Comparison of ENCODE assay signal across 8 cellular contexts in genomic region chr5:138274189-138274853, GRCh38. TPM values are rescaled to one million over a fixed set of nuclear protein-coding genes. Genes with fewer than 3 reads are reported as not detected.
DNase-seq lines count a peak whose midpoint lies in the region; ATAC-seq lines count a peak whose summit lies in the region.

A gene with protein sequence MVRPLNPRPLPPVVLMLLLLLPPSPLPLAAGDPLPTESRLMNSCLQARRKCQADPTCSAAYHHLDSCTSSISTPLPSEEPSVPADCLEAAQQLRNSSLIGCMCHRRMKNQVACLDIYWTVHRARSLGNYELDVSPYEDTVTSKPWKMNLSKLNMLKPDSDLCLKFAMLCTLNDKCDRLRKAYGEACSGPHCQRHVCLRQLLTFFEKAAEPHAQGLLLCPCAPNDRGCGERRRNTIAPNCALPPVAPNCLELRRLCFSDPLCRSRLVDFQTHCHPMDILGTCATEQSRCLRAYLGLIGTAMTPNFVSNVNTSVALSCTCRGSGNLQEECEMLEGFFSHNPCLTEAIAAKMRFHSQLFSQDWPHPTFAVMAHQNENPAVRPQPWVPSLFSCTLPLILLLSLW (minus strand): TSS chr5:138274621. CDS start chr5:138274424, 197 bp downstream.

- ATAC-seq in activated CD4-positive, alpha-beta T cell treated with anti-CD3 and anti-CD28 coated beads for 36 hours: peak; percentile 45
- ATAC-seq in activated naive CD4-positive, alpha-beta T cell treated with anti-CD3 and anti-CD28 coated beads, Interleukin-2, amount 50 U/mL, for 72 hours: peak; percentile 43 to 63
- no peak for ATAC-seq in GM18517 (IDR thresholded peaks at IDR 0.05; ENCODE audit: unreplicated experiment)
- no peak for ATAC-seq in HG03108 (IDR thresholded peaks at IDR 0.05; ENCODE audit: unreplicated experiment)

- H3K36me3 Mint-ChIP-seq in activated CD4-positive, alpha-beta T cell treated with anti-CD3 and anti-CD28 coated beads for 36 hours (ENCODE audit: low read depth): no peaks in the 10 kb centered on the region
- peaks cover 0 to 4% of the 10 kb centered on the region in 2 donors for H3K36me3 Mint-ChIP-seq in activated naive CD4-positive, alpha-beta T cell treated with anti-CD3 and anti-CD28 coated beads, Interleukin-2, amount 50 U/mL, for 72 hours
- no peaks in the 10 kb centered on the region for H3K36me3 Mint-ChIP-seq in stimulated activated naive CD8-positive, alpha-beta T cell treated with anti-CD3 and anti-CD28 coated beads, Interleukin-15, Interleukin-2, amounts not matched to agents 100 ng/mL and 50 ng/mL, for 24 hours (ENCODE audit: low read depth)

- no peaks in the 10 kb centered on the region for H3K9me3 Mint-ChIP-seq in activated CD4-positive, alpha-beta T cell treated with anti-CD3 and anti-CD28 coated beads for 36 hours (ENCODE audit: low read depth)
- no peaks in the 10 kb centered on the region for H3K9me3 Mint-ChIP-seq in activated naive CD4-positive, alpha-beta T cell treated with anti-CD3 and anti-CD28 coated beads, Interleukin-2, amount 50 U/mL, for 72 hours
- no peaks in the 10 kb centered on the region for H3K9me3 Mint-ChIP-seq in stimulated activated naive CD8-positive, alpha-beta T cell treated with anti-CD3 and anti-CD28 coated beads, Interleukin-15, Interleukin-2, amounts not matched to agents 100 ng/mL and 50 ng/mL, for 24 hours

- peak within 1 kb of the TSS; percentile 62 for H3K4me3 ChIP-seq in iPS-15b (ENCODE audit: low read depth, low read length)

- POLR2A ChIA-PET in activated CD4-positive, alpha-beta T cell treated with anti-CD3 and anti-CD28 coated beads for 36 hours (lab: Charles Lee): interaction anchor here (0.6 kb wide), 1 partner anchor 60 kb away, joined by 10 read pairs; no protein-coding TSS in a partner anchor

- H3K36me3 ChIP-seq in iPS-15b (ENCODE audit: control insufficient read depth, insufficient read depth, low read length): no peaks in the 10 kb centered on the region

- no peaks in the 10 kb centered on the region for H3K9me3 ChIP-seq in iPS-15b (ENCODE audit: control insufficient read depth, insufficient read depth, low read length)

- H3K4me1 Mint-ChIP-seq in activated CD4-positive, alpha-beta T cell treated with anti-CD3 and anti-CD28 coated beads for 36 hours: peaks cover 5% of the 10 kb centered on the region
- peaks cover 9% of the 10 kb centered on the region for H3K4me1 Mint-ChIP-seq in stimulated activated naive CD8-positive, alpha-beta T cell treated with anti-CD3 and anti-CD28 coated beads, Interleukin-15, Interleukin-2, amounts not matched to agents 100 ng/mL and 50 ng/mL, for 24 hours (ENCODE audit: low read depth)

- intact Hi-C loops in activated CD4-positive, alpha-beta T cell treated with anti-CD3 and anti-CD28 coated beads for 36 hours (cut with DNase I, micrococcal nuclease): no loop called here

- H3K27ac Mint-ChIP-seq in activated CD4-positive, alpha-beta T cell treated with anti-CD3 and anti-CD28 coated beads for 36 hours: no peak within 1 kb of the TSS
- no peak within 1 kb of the TSS for H3K27ac Mint-ChIP-seq in activated naive CD4-positive, alpha-beta T cell treated with anti-CD3 and anti-CD28 coated beads, Interleukin-2, amount 50 U/mL, for 72 hours
- H3K27ac Mint-ChIP-seq in stimulated activated naive CD8-positive, alpha-beta T cell treated with anti-CD3 and anti-CD28 coated beads, Interleukin-15, Interleukin-2, amounts not matched to agents 100 ng/mL and 50 ng/mL, for 24 hours: no peak within 1 kb of the TSS

- CTCF ChIA-PET in activated CD4-positive, alpha-beta T cell treated with anti-CD3 and anti-CD28 coated beads for 36 hours (lab: Charles Lee): interaction anchor here (0.8 kb wide), 1 partner anchor 78 kb away, joined by 4 read pairs; no protein-coding TSS in a partner anchor

- peak within 1 kb of the TSS; percentile 52 for H3K4me3 Mint-ChIP-seq in activated CD4-positive, alpha-beta T cell treated with anti-CD3 and anti-CD28 coated beads for 36 hours
- H3K4me3 Mint-ChIP-seq in stimulated activated naive CD8-positive, alpha-beta T cell treated with anti-CD3 and anti-CD28 coated beads, Interleukin-15, Interleukin-2, amounts not matched to agents 100 ng/mL and 50 ng/mL, for 24 hours: peak within 1 kb of the TSS; percentile 55

- H3K4me1 ChIP-seq in iPS-15b (ENCODE audit: control insufficient read depth, insufficient read depth, low read length): peaks cover 5% of the 10 kb centered on the region

- H3K27me3 ChIP-seq in iPS-15b (ENCODE audit: control insufficient read depth, insufficient read depth, low read length): peaks cover 33% of the 10 kb centered on the region

- peak; percentile 32 for DNase-seq in activated CD4-positive, alpha-beta T cell treated with anti-CD3 and anti-CD28 coated beads for 36 hours
- no peak for DNase-seq in activated CD4-positive, alpha-beta T cell treated with anti-CD3 and anti-CD28 coated beads, Interleukin-2, amount 50 U/mL, for 1 hour
- peak in 1 of 2 donors; percentile 6 for DNase-seq in activated naive CD4-positive, alpha-beta T cell treated with anti-CD3 and anti-CD28 coated beads, Interleukin-2, amount 50 U/mL, for 72 hours (ENCODE audit: low spot score in 2 of 2)
- DNase-seq in hippocampal formation (lab: John Stamatoyannopoulos, UW): no peak

- H3K9ac ChIP-seq in iPS-15b (ENCODE audit: low read depth, low read length): no peak within 1 kb of the TSS

- peaks cover 25% of the 10 kb centered on the region for H3K27me3 Mint-ChIP-seq in activated CD4-positive, alpha-beta T cell treated with anti-CD3 and anti-CD28 coated beads for 36 hours
- peaks cover 41% of the 10 kb centered on the region for H3K27me3 Mint-ChIP-seq in stimulated activated naive CD8-positive, alpha-beta T cell treated with anti-CD3 and anti-CD28 coated beads, Interleukin-15, Interleukin-2, amounts not matched to agents 100 ng/mL and 50 ng/mL, for 24 hours

RNA-seq across cellular contexts. Expression of the gene that starts here (rescaled TPM):
- under 1 TPM in 1 of 2 experiments, not detected in 1; 0.09 TPM for total RNA-seq in activated CD4-positive, alpha-beta T cell treated with anti-CD3 and anti-CD28 coated beads for 36 hours
- total RNA-seq in activated naive CD4-positive, alpha-beta T cell treated with anti-CD3 and anti-CD28 coated beads, Interleukin-2, amount 50 U/mL, for 72 hours: under 1 TPM in 1 of 2 donors, not detected in 1; 0.11 TPM

Comparison
In these comparisons a context has a peak if more than half of its experiments do, and no peak if none do; other contexts are left out.
1. Peak in DNase-seq and ATAC-seq in activated CD4-positive, alpha-beta T cell treated with anti-CD3 and anti-CD28 coated beads for 36 hours; RNA of the gene not detected or under 1 TPM.
2. Peak in ATAC-seq in activated naive CD4-positive, alpha-beta T cell treated with anti-CD3 and anti-CD28 coated beads, Interleukin-2, amount 50 U/mL, for 72 hours; RNA of the gene not detected or under 1 TPM.